ENCODE assay signal across 30 cellular contexts in the genomic region with DNA sequence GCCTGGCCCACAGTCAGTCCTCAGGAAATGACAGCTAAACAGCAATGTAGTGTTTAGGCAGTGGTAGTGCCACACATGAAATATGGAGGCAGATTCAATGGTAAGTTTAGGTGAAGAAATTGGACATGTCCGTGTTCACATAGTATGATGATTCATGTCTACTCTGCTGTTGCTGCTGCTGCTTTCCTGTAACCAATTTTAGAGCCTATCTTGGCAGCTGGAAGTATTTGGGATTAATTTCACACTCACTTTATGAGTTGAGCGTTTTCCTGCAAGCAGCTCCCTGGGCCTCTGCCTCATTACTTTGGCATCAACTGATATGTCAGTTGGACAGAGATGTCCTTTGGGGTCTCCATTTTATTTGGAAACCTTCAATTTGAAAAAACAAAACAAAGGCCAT.
DNase-seq lines count a peak whose midpoint lies in the region; ATAC-seq lines count a peak whose summit lies in the region.
"Had no signal": no experiment of that assay in that cellular context is flagged by ENCODE, and none has a peak within 500 bp of the region (broad histone marks: within the 10 kb centered on the region; RNA-seq: fewer than 3 reads in every experiment).

No MANE protein-coding gene starts in this region.

- H3K4me3 ChIP-seq in MG63: no peak overlapping the region
- no peak overlapping the region for H3K4me3 ChIP-seq in skeletal muscle cell (ENCODE audit: low read depth, low read length)
- H3K4me3 ChIP-seq: K562, ovary, sigmoid colon, SJSA1, testis had no signal

- no peaks in the 10 kb centered on the region; the same call in 1 of the 2 replicates for H3K9me3 ChIP-seq in MG63
- H3K9me3 ChIP-seq: ovary, sigmoid colon, SJSA1, testis had no signal

- no peaks in the 10 kb centered on the region; the same call in 1 of the 2 replicates for H3K36me3 ChIP-seq in MG63
- H3K36me3 ChIP-seq: ovary, sigmoid colon, SJSA1 had no signal

- peak; percentile 32 for DNase-seq in AG20443 (ENCODE audit: low spot score)
- DNase-seq in MG63: peak; percentile 43
- DNase-seq in left cardiac atrium: no peak
- peak; percentile 54 for DNase-seq in skeletal muscle cell (ENCODE audit: low read depth)
- DNase-seq in activated naive CD4-positive, alpha-beta T cell treated with anti-CD3 and anti-CD28 coated beads, Interleukin-2, amount 50 U/mL, for 16 hours: no peak
- DNase-seq in NCI-H1417 treated with DMSO at 0.1 percent for 48 hours (lab: John Stamatoyannopoulos, UW): no peak
- DNase-seq in NCI-H774 (lab: John Stamatoyannopoulos, UW): no peak
- DNase-seq: ACHN; activated CD4-positive, CD25-positive, alpha-beta regulatory T cell; activated CD8-positive, alpha-beta memory T cell treated with anti-CD3 and anti-CD28 coated beads, Interleukin-2, amount 10 ng/mL, durations not matched to agents 7 days and 5 days; activated naive CD4-positive, alpha-beta T cell treated with anti-CD3 and anti-CD28 coated beads for 36 hours; activated T-cell treated with anti-CD3 and anti-CD28 coated beads, Interleukin-2, amount 50 U/mL, for 48 hours; Calu3; cortex of kidney; effector memory CD8-positive, alpha-beta T cell; erythroblast; MM.1S; NCI-H1417; NCI-H2081 treated with DMSO at 0.1 percent for 48 hours; NCI-H345; NCI-H82; nephron progenitor cell; ovary; sigmoid colon; stimulated activated naive CD4-positive, alpha-beta T cell; T-helper 1 cell; testis had no signal

- H3K27me3 ChIP-seq in MG63: no peaks in the 10 kb centered on the region
- H3K27me3 ChIP-seq: ovary, sigmoid colon, SJSA1, testis had no signal

- peak; percentile 81 to 88 for ATAC-seq in left cardiac atrium
- ATAC-seq: activated CD8-positive, alpha-beta memory T cell treated with anti-CD3 and anti-CD28 coated beads, Interleukin-2, amount 10 ng/mL, durations not matched to agents 7 days and 5 days; effector memory CD8-positive, alpha-beta T cell; HCT116; K562 had no signal

- intact Hi-C loops in left cardiac atrium (cut with DNase I): no loop called here

Comparison
In these comparisons a context has a peak if more than half of its experiments do, and no peak if none do; other contexts are left out.
1. DNase-seq: peak in AG20443 (single experiment), MG63 (single experiment) and skeletal muscle cell (single experiment); none in left cardiac atrium (single experiment), activated naive CD4-positive, alpha-beta T cell treated with anti-CD3 and anti-CD28 coated beads, Interleukin-2, amount 50 U/mL, for 16 hours (single experiment), NCI-H1417 treated with DMSO at 0.1 percent for 48 hours (single experiment) and NCI-H774 (single experiment).